ENCODE assay signal across 30 cellular contexts in the genomic region with DNA sequence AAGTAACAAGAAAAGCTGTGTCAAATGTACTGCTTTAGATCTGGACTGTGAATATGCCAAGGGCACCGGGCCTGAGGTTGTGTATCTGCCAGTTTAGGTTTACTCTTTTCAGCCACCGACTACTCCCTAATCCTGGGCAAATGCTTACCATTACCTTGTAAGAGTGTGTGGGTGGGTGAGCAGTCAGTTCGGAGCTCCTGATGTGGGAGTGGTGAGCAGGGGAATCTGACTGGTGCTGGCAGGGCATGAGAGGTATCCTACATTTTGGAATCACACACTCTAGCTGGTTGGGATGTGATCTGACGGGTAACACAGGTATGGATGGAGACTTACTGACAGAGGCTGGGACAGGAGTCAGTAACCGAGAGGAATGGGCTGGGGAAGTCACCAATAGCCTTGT. TPM values are rescaled to one million over a fixed set of nuclear protein-coding genes. Genes with fewer than 3 reads are reported as not detected.
"Had no signal": no experiment of that assay in that cellular context is flagged by ENCODE, and none has a peak within 500 bp of the region (broad histone marks: within the 10 kb centered on the region; RNA-seq: fewer than 3 reads in every experiment).

No MANE protein-coding gene starts in this region.

- H3K9ac ChIP-seq: neural progenitor cell had no signal

- H2AFZ ChIP-seq: hepatocyte, neural progenitor cell had no signal

- H3K9me3 Mint-ChIP-seq: activated CD4-positive, alpha-beta memory T cell treated with anti-CD3 and anti-CD28 coated beads, Interleukin-2, amount 10 ng/mL, durations not matched to agents 7 days and 5 days; activated CD4-positive, alpha-beta T cell treated with anti-CD3 and anti-CD28 coated beads, Interleukin-2, amount 10 ng/mL, durations not matched to agents 7 days and 5 days; activated naive CD4-positive, alpha-beta T cell treated with anti-CD3 and anti-CD28 coated beads, Interleukin-2, amount 50 U/mL, for 72 hours; activated T-cell treated with anti-CD3 and anti-CD28 coated beads, Interleukin-2, amount 50 U/mL, for 24 hours; activated T-helper 17 cell treated with anti-CD3 and anti-CD28 coated beads, Interleukin-2, amount 50 U/mL, for 72 hours; neural progenitor cell; type B pancreatic cell had no signal

- H3K4me3 Mint-ChIP-seq: activated CD4-positive, alpha-beta memory T cell treated with anti-CD3 and anti-CD28 coated beads, Interleukin-2, amount 10 ng/mL, durations not matched to agents 7 days and 5 days; activated CD4-positive, alpha-beta T cell treated with anti-CD3 and anti-CD28 coated beads, Interleukin-2, amount 10 ng/mL, durations not matched to agents 7 days and 5 days; activated T-cell treated with anti-CD3 and anti-CD28 coated beads, Interleukin-2, amount 50 U/mL, for 24 hours; activated T-helper 17 cell treated with anti-CD3 and anti-CD28 coated beads, Interleukin-2, amount 50 U/mL, for 72 hours; neural progenitor cell; type B pancreatic cell had no signal

- H3K27ac Mint-ChIP-seq: activated CD4-positive, alpha-beta memory T cell treated with anti-CD3 and anti-CD28 coated beads, Interleukin-2, amount 10 ng/mL, durations not matched to agents 7 days and 5 days; activated CD4-positive, alpha-beta T cell treated with anti-CD3 and anti-CD28 coated beads, Interleukin-2, amount 10 ng/mL, durations not matched to agents 7 days and 5 days; activated naive CD4-positive, alpha-beta T cell treated with anti-CD3 and anti-CD28 coated beads, Interleukin-2, amount 50 U/mL, for 72 hours; activated T-cell treated with anti-CD3 and anti-CD28 coated beads, Interleukin-2, amount 50 U/mL, for 24 hours; activated T-helper 17 cell treated with anti-CD3 and anti-CD28 coated beads, Interleukin-2, amount 50 U/mL, for 72 hours; neural progenitor cell; type B pancreatic cell had no signal

- DNase-seq: activated CD4-positive, alpha-beta memory T cell treated with anti-CD3 and anti-CD28 coated beads, Interleukin-2, amount 10 ng/mL, durations not matched to agents 7 days and 5 days; activated CD4-positive, alpha-beta T cell treated with anti-CD3 and anti-CD28 coated beads for 1 hour; activated CD4-positive, alpha-beta T cell treated with anti-CD3 and anti-CD28 coated beads, Interleukin-2, amount 10 ng/mL, durations not matched to agents 7 days and 5 days; activated CD8-positive, alpha-beta memory T cell treated with anti-CD3 and anti-CD28 coated beads, Interleukin-2, amount 50 U/mL, for 48 hours; activated gamma-delta T cell treated with Interleukin-2 at 50 U/mL for 16 hours; activated T-cell treated with anti-CD3 and anti-CD28 coated beads, Interleukin-2, amount 50 U/mL, for 24 hours; adrenal gland; brain microvascular endothelial cell; dermis blood vessel endothelial cell; effector CD4-positive, alpha-beta T cell; gastrocnemius medialis; glutamatergic neuron; left cardiac atrium; left ventricle myocardium superior; mucosa of descending colon; occipital lobe; right cardiac atrium; stimulated activated naive CD8-positive, alpha-beta T cell treated with anti-CD3 and anti-CD28 coated beads, Interleukin-15, Interleukin-2, amounts not matched to agents 100 U/mL and 50 U/mL, for 24 hours; T-helper 2 cell had no signal

- H3K27me3 Mint-ChIP-seq: activated CD4-positive, alpha-beta memory T cell treated with anti-CD3 and anti-CD28 coated beads, Interleukin-2, amount 10 ng/mL, durations not matched to agents 7 days and 5 days; activated CD4-positive, alpha-beta T cell treated with anti-CD3 and anti-CD28 coated beads, Interleukin-2, amount 10 ng/mL, durations not matched to agents 7 days and 5 days; activated T-cell treated with anti-CD3 and anti-CD28 coated beads, Interleukin-2, amount 50 U/mL, for 24 hours; activated T-helper 17 cell treated with anti-CD3 and anti-CD28 coated beads, Interleukin-2, amount 50 U/mL, for 72 hours; type B pancreatic cell had no signal

- H3K36me3 ChIP-seq: neural progenitor cell had no signal

- H3K27me3 ChIP-seq: adrenal gland, brain microvascular endothelial cell, gastrocnemius medialis, hepatocyte, neural progenitor cell had no signal

- H3K27ac ChIP-seq: adrenal gland, brain microvascular endothelial cell, gastrocnemius medialis, hepatocyte, neural progenitor cell, thoracic aorta had no signal

- ATAC-seq: activated naive CD4-positive, alpha-beta T cell treated with anti-CD3 and anti-CD28 coated beads, Interleukin-2, amount 50 U/mL, for 72 hours; activated T-helper 17 cell treated with anti-CD3 and anti-CD28 coated beads, Interleukin-2, amount 50 U/mL, for 72 hours; gastrocnemius medialis; left cardiac atrium; left ventricle myocardium superior; mucosa of descending colon; right cardiac atrium; SK-N-SH treated with all-trans-retinoic acid at 6 μM for 48 hours; stimulated activated naive CD8-positive, alpha-beta T cell treated with anti-CD3 and anti-CD28 coated beads, Interleukin-15, Interleukin-2, amounts not matched to agents 100 U/mL and 50 U/mL, for 24 hours had no signal

- H3K4me3 ChIP-seq: adrenal gland, gastrocnemius medialis, hepatocyte, mucosa of descending colon, neural progenitor cell, thoracic aorta had no signal

- H3K9me3 ChIP-seq: adrenal gland, gastrocnemius medialis, mucosa of descending colon, thoracic aorta had no signal

- H3K4me2 ChIP-seq: hepatocyte, neural progenitor cell had no signal

RNA-seq across cellular contexts. Expression of gene FAM180B, which starts 2.6 kb away (rescaled TPM):
- total RNA-seq: activated T-helper 17 cell treated with anti-CD3 and anti-CD28 coated beads, Interleukin-2, amount 50 U/mL, for 72 hours; cardiac septum; dermis blood vessel endothelial cell; epithelial cell of proximal tubule; gastrocnemius medialis; left ventricle myocardium superior; lung microvascular endothelial cell had no signal
- polyA plus RNA-seq: hepatocyte, keratinocyte had no signal

RNA-seq across cellular contexts. Expression of gene C1QTNF4, which starts 10.4 kb away (rescaled TPM):
- total RNA-seq: left ventricle myocardium superior had no signal
- polyA plus RNA-seq: keratinocyte had no signal
